24 cellular contexts compared by ENCODE assay signal in genomic region chr17:45908935-45909334, GRCh38.
"Had no signal": no experiment of that assay in that cellular context is flagged by ENCODE, and none has a peak within 500 bp of the region (broad histone marks: within the 10 kb centered on the region; RNA-seq: fewer than 3 reads in every experiment).

No MANE protein-coding gene starts in this region.

- H3K36me3 ChIP-seq: breast epithelium, SJCRH30 had no signal

- DNase-seq: activated CD4-positive, alpha-beta memory T cell treated with anti-CD3 and anti-CD28 coated beads, Interleukin-2, amount 10 ng/mL, durations not matched to agents 7 days and 5 days; activated CD4-positive, alpha-beta T cell treated with anti-CD3 and anti-CD28 coated beads for 1 hour; activated CD4-positive, alpha-beta T cell treated with anti-CD3 and anti-CD28 coated beads, Interleukin-2, amount 10 ng/mL, durations not matched to agents 7 days and 5 days; activated effector memory CD4-positive, alpha-beta T cell treated with Interleukin-2 at 50 U/mL for 16 hours; activated naive CD4-positive, alpha-beta T cell; aorta; caudate nucleus; KG1; NCI-H1092; NCI-H1417; NCI-H1930; NCI-H2227 treated with DMSO at 0.1 percent for 48 hours; NCI-H446 treated with DMSO at 0.1 percent for 48 hours; NCI-H526 treated with DMSO at 0.1 percent for 48 hours; NK-92 treated with Interleukin-12 subunit alpha and Interleukin-12 subunit beta, amount 100 ng/mL, for 24 hours; Right ventricle myocardium superior; SW 1271 had no signal

- H3K4me3 ChIP-seq: breast epithelium, SJCRH30 had no signal

- H3K27ac Mint-ChIP-seq: activated CD4-positive, alpha-beta memory T cell treated with anti-CD3 and anti-CD28 coated beads, Interleukin-2, amount 10 ng/mL, durations not matched to agents 7 days and 5 days; activated CD4-positive, alpha-beta T cell treated with anti-CD3 and anti-CD28 coated beads, Interleukin-2, amount 10 ng/mL, durations not matched to agents 7 days and 5 days; activated naive CD4-positive, alpha-beta T cell treated with anti-CD3 and anti-CD28 coated beads, Interleukin-2, amount 50 U/mL, for 24 hours; WTC11 had no signal

- H3K27me3 ChIP-seq: breast epithelium, SJCRH30 had no signal

- H3K4me3 Mint-ChIP-seq: activated CD4-positive, alpha-beta memory T cell treated with anti-CD3 and anti-CD28 coated beads, Interleukin-2, amount 10 ng/mL, durations not matched to agents 7 days and 5 days; activated CD4-positive, alpha-beta T cell treated with anti-CD3 and anti-CD28 coated beads, Interleukin-2, amount 10 ng/mL, durations not matched to agents 7 days and 5 days; activated naive CD4-positive, alpha-beta T cell treated with anti-CD3 and anti-CD28 coated beads, Interleukin-2, amount 50 U/mL, for 24 hours; WTC11 had no signal

- H3K4me1 ChIP-seq: breast epithelium had no signal

- ATAC-seq: Panc1, SK-N-SH treated with all-trans-retinoic acid at 6 μM for 48 hours had no signal

- H3K27ac ChIP-seq: breast epithelium, RWPE1, SJCRH30 had no signal
